In the genomic region with DNA sequence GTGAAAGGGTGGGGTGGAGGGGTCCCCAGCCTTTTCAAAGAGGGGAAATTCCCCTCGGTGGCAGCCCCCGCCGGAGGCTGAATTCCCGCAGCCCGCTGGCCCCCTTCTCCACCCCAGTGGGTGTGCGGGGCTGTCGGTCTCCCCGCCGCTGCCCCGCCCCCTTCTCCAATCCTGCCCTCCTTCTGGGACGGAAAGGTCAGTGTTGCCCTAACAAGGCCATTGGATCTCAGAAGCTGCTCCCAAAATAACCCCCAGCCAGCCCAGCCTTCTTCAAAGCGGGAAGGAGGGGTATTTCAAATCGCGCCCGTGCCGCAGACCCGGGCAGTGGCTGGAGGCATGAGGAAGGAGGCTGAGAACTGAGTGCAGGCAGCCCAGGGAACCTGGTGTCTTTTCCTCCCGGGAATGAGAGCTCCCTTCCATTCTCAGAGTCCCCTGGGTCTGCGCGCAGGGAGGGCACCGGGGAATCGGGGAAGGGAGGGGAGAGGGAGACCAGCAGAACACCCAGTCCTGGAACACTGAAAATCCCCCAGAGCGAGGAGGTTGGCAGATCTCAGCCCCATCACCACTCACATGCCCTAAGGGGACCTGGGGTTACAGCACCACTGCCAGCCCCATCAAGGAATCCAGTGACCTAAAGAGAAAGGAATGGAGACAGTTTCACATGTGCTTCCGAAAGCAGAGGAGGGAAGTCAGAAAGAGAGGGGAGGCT, we compare ENCODE assay signal across 9 cellular contexts. TPM values are rescaled to one million over a fixed set of nuclear protein-coding genes. Genes with fewer than 3 reads are reported as not detected.
A peak's percentile ranks its signal among the peaks of the same experiment; 100 is the strongest.
DNase-seq lines count a peak whose midpoint lies in the region; ATAC-seq, FAIRE-seq and TF ChIP-seq lines count a peak whose summit lies in the region.
"Had no signal": no experiment of that assay in that cellular context is flagged by ENCODE, and none has a peak within 500 bp of the region (broad histone marks: within the 10 kb centered on the region; RNA-seq: fewer than 3 reads in every experiment).

A gene (minus strand): TSS at position 135 of the 709 bp plus-strand sequence. CDS start 483 bp downstream, outside the sequence.

- peak within 1 kb of the TSS; percentile 87 to 96 for H4K8ac ChIP-seq in IMR-90 (ENCODE audit: low read depth in 2 of 2, low read length in 2 of 2)

- TF ChIP-seq POLR2A in IMR-90 (IDR thresholded peaks at IDR 0.05; ENCODE audit: low read depth, low read length): no peak

- H3K27ac ChIP-seq in IMR-90 (ENCODE audit: insufficient read depth, low read length) (peak within 1 kb of the TSS; percentile 83), small intestine (ENCODE audit: low read depth in 1 of 2, low read length in 1 of 2) (peak within 1 kb of the TSS in 1 of 2 donors; percentile 57)

- H2AK9ac ChIP-seq in IMR-90 (replicated peaks; ENCODE audit: low read depth, low read length, poor library complexity): peak within 1 kb of the TSS; percentile 92

- ATAC-seq in IMR-90 (ENCODE audit: low read depth): peak; percentile 82
- ATAC-seq in HG03442 (IDR thresholded peaks at IDR 0.05; ENCODE audit: unreplicated experiment): no peak
- ATAC-seq in HG03460 (IDR thresholded peaks at IDR 0.05; ENCODE audit: unreplicated experiment): no peak
- ATAC-seq in activated CD4-positive, alpha-beta T cell treated with anti-CD3 and anti-CD28 coated beads for 36 hours: no peak

- peak within 1 kb of the TSS; percentile 57 for H3K4me2 ChIP-seq in IMR-90 (ENCODE audit: low read depth, low read length)

- H3K36me3 ChIP-seq in IMR-90 (ENCODE audit: control insufficient read depth, insufficient read depth, low read length) (no peaks in the 10 kb centered on the region), small intestine (ENCODE audit: control insufficient read depth in 2 of 2, insufficient read depth in 2 of 2, low read length in 2 of 2) (no peaks in the 10 kb centered on the region)

- H3K14ac ChIP-seq in IMR-90 (replicated peaks; ENCODE audit: low read depth, low read length): peak within 1 kb of the TSS; percentile 98

- H3K4me1 ChIP-seq in IMR-90 (ENCODE audit: control insufficient read depth, insufficient read depth, low read length): peaks cover 13% of the 10 kb centered on the region
- H3K4me1 ChIP-seq in small intestine (ENCODE audit: control insufficient read depth in 2 of 2, insufficient read depth in 1 of 2, low read depth in 1 of 2, low read length in 1 of 2): no peaks in the 10 kb centered on the region

- peak within 1 kb of the TSS; percentile 70 for H3K18ac ChIP-seq in IMR-90 (ENCODE audit: low read depth, low read length)

- H3K79me1 ChIP-seq in IMR-90 (ENCODE audit: low read depth in 1 of 2, low read length in 2 of 2): peaks cover 0 to 16% of the 10 kb centered on the region in 2 experiments; a peak in 1 of 4 replicates

- H4K20me1 ChIP-seq in IMR-90 (ENCODE audit: insufficient read depth, low read length): no peaks in the 10 kb centered on the region

- H3K9ac ChIP-seq in IMR-90 (ENCODE audit: low read depth, low read length): peak within 1 kb of the TSS; percentile 54

- H4K5ac ChIP-seq in IMR-90 (ENCODE audit: low read depth, low read length): peak within 1 kb of the TSS; percentile 67

- peak within 1 kb of the TSS; percentile 98 for H3K4ac ChIP-seq in IMR-90 (ENCODE audit: low read depth, low read length)

- H3K56ac ChIP-seq in IMR-90 (ENCODE audit: extremely low read depth, insufficient read depth, low read length): peak within 1 kb of the TSS; percentile 91

- DNase-seq in IMR-90: peak; percentile 67
- DNase-seq in astrocyte of the cerebellum (ENCODE audit: low read depth): peak; percentile 50
- DNase-seq in small intestine: no peak
- no peak for DNase-seq in activated gamma-delta T cell (lab: John Stamatoyannopoulos, UW)
- no peak for DNase-seq in activated CD4-positive, alpha-beta T cell treated with anti-CD3 and anti-CD28 coated beads for 36 hours

- no peaks in the 10 kb centered on the region for H3K9me3 ChIP-seq in IMR-90 (ENCODE audit: control insufficient read depth, insufficient read depth, low read length)
- no peaks in the 10 kb centered on the region for H3K9me3 ChIP-seq in iPS-18c (ENCODE audit: control insufficient read depth, insufficient read depth, low read length)
- no peaks in the 10 kb centered on the region for H3K9me3 ChIP-seq in small intestine (ENCODE audit: control insufficient read depth, low read depth)

- peaks cover 42% of the 10 kb centered on the region for H3K27me3 Mint-ChIP-seq in activated CD4-positive, alpha-beta T cell treated with anti-CD3 and anti-CD28 coated beads for 36 hours

- peak within 1 kb of the TSS; percentile 97 for H3K23ac ChIP-seq in IMR-90 (ENCODE audit: low read depth, low read length)

- BruUV-seq in IMR-90 (replicated peaks; lab: Mats Ljungman, UMichigan): no TSS peak

- dilution Hi-C loops in IMR-90 (cut with HindIII; ENCODE audit: low sequenced_read_pairs, unreplicated experiment): no loop called here

- H2AK5ac ChIP-seq in IMR-90 (ENCODE audit: low read depth, low read length): peak within 1 kb of the TSS; percentile 91

- H3K9me1 ChIP-seq in IMR-90 (ENCODE audit: insufficient read depth, low read length): peaks cover 15% of the 10 kb centered on the region

- POLR2A ChIA-PET in IMR-90 (lab: Charles Lee; ENCODE audit: unreplicated experiment): interaction anchor here (0.6 to 1.2 kb wide), 3 partner anchors 8 to 70 kb away, joined by 3 to 5 read pairs (median 4); no protein-coding TSS in a partner anchor
- POLR2A ChIA-PET in activated CD4-positive, alpha-beta T cell treated with anti-CD3 and anti-CD28 coated beads for 36 hours (lab: Charles Lee): interaction anchor here (0.5 to 0.6 kb wide), 2 partner anchors 9 to 732 kb away, joined by 3 read pairs; no protein-coding TSS in a partner anchor

- peak within 1 kb of the TSS; percentile 100; the same call in 2 of the 3 replicates for H2BK15ac ChIP-seq in IMR-90 (ENCODE audit: low read depth, low read length)

- H2BK5ac ChIP-seq in IMR-90 (ENCODE audit: low read depth, low read length, poor library complexity, severe bottlenecking): peak within 1 kb of the TSS; percentile 90

- H3K4me3 Mint-ChIP-seq in activated CD4-positive, alpha-beta T cell treated with anti-CD3 and anti-CD28 coated beads for 36 hours: no peak within 1 kb of the TSS

- peaks cover 4% of the 10 kb centered on the region for H3K4me1 Mint-ChIP-seq in activated CD4-positive, alpha-beta T cell treated with anti-CD3 and anti-CD28 coated beads for 36 hours

- H2BK20ac ChIP-seq in IMR-90 (ENCODE audit: low read depth, low read length): peak within 1 kb of the TSS; percentile 98

- FAIRE-seq in small intestine (lab: Jason Lieb, UNC): no peak
- FAIRE-seq: TTC549 had no signal

- peak within 1 kb of the TSS; percentile 90 for H2AFZ ChIP-seq in IMR-90 (replicated peaks; ENCODE audit: low read length, poor library complexity)

- CTCF ChIA-PET in IMR-90 (lab: Yijun Ruan, JAX): interaction anchor here (0.6 to 5.6 kb wide), 3 partner anchors 9 to 642 kb away, joined by 3 to 67 read pairs (median 3); no protein-coding TSS in a partner anchor
- CTCF ChIA-PET in activated CD4-positive, alpha-beta T cell treated with anti-CD3 and anti-CD28 coated beads for 36 hours (lab: Charles Lee): interaction anchor here (1.0 to 5.7 kb wide), 2 partner anchors 10 to 69 kb away, joined by 3 to 166 read pairs; no protein-coding TSS in a partner anchor

- no peaks in the 10 kb centered on the region for H3K9me3 Mint-ChIP-seq in activated CD4-positive, alpha-beta T cell treated with anti-CD3 and anti-CD28 coated beads for 36 hours (ENCODE audit: low read depth)

- H3K27me3 ChIP-seq in IMR-90 (ENCODE audit: control insufficient read depth, insufficient read depth, low read length) (no peaks in the 10 kb centered on the region), small intestine (ENCODE audit: control insufficient read depth in 2 of 2, insufficient read depth in 2 of 2, low read length in 2 of 2) (peaks cover 0 to 3% of the 10 kb centered on the region in 2 donors)

- H3K27ac Mint-ChIP-seq in activated CD4-positive, alpha-beta T cell treated with anti-CD3 and anti-CD28 coated beads for 36 hours: no peak within 1 kb of the TSS

- TF ChIP-seq CTCF in IMR-90 (conservative IDR thresholded peaks at IDR 0.05; ENCODE audit: low read depth, low read length) (no peak), astrocyte of the cerebellum (IDR thresholded peaks at IDR 0.05; ENCODE audit: low read depth, low read length, missing control alignments) (no peak)

- peak within 1 kb of the TSS; percentile 22 for H3K4me3 ChIP-seq in IMR-90 (ENCODE audit: insufficient read depth, low read depth, low read length)
- H3K4me3 ChIP-seq in astrocyte of the cerebellum (ENCODE audit: low read depth, low read length): peak within 1 kb of the TSS; percentile 42
- peak within 1 kb of the TSS; percentile 49 for H3K4me3 ChIP-seq in iPS-18c (ENCODE audit: insufficient read depth, low read depth, low read length)
- peak within 1 kb of the TSS; percentile 29 to 51 for H3K4me3 ChIP-seq in small intestine (ENCODE audit: low read depth in 1 of 2, low read length in 2 of 2)

- in situ Hi-C loops in IMR-90 (cut with MboI; ENCODE audit: low sequenced_read_pairs): loop anchor here (5.0 kb wide), 1 partner anchor 70 kb away; no protein-coding TSS in a partner anchor
- in situ Hi-C loops in astrocyte of the cerebellum (cut with HindIII; ENCODE audit: low sequenced_read_pairs): no loop called here

- intact Hi-C loops in IMR-90 (cut with micrococcal nuclease): no loop called here
- intact Hi-C loops in activated CD4-positive, alpha-beta T cell treated with anti-CD3 and anti-CD28 coated beads for 36 hours (cut with DNase I, micrococcal nuclease): no loop called here

- H3K36me3 Mint-ChIP-seq in activated CD4-positive, alpha-beta T cell treated with anti-CD3 and anti-CD28 coated beads for 36 hours (ENCODE audit: low read depth): no peaks in the 10 kb centered on the region

- H4K91ac ChIP-seq in IMR-90 (ENCODE audit: insufficient read depth, low read depth, low read length): peak within 1 kb of the TSS; percentile 96

- WGBS in IMR-90 (ENCODE audit: extremely low coverage in 2 of 2, insufficient read length in 1 of 2), 2 experiments: no CpG with 5 or more reads among the region's 24 CpGs
- WGBS in small intestine, 3 donors: 6 to 13% (median 6%) methylated on average over 19 to 24 of the region's 24 CpGs

- H2BK120ac ChIP-seq in IMR-90 (ENCODE audit: low read depth, low read length): peak within 1 kb of the TSS; percentile 98

- TF ChIP-seq RAD21 in IMR-90 (IDR thresholded peaks at IDR 0.05; ENCODE audit: low read length): no peak

TF ChIP-seq in IMR-90, 13 proteins besides CTCF, POLR2A, EP300 and RAD21 (continues in another document):
- TF ChIP-seq MXI1 (IDR thresholded peaks at IDR 0.05; ENCODE audit: borderline replicate concordance, low read depth, low read length) (peak; percentile 66; the same call in 1 of the 2 replicates), RCOR1 (IDR thresholded peaks at IDR 0.05; ENCODE audit: insufficient replicate concordance, low read length) (no peak), MAZ (IDR thresholded peaks at IDR 0.05; ENCODE audit: borderline replicate concordance, low read depth, low read length) (0 out of 2 replicates have a peak, but pooled peaks have one; percentile 23)

RNA-seq across cellular contexts. Expression of the gene that starts here (rescaled TPM):
- total RNA-seq in IMR-90 (2012; rRNA removed): 0.54 and 0.83 TPM in 2 replicates
- polyA plus RNA-seq in IMR-90 (2012; rRNA removed) (0.44 TPM in 2 replicates), small intestine (1 to 10 TPM in 1 of 3 donors, under 1 TPM in 2; 0.22 to 3.6 (median 0.81) TPM)
- polyA plus RNA-seq in IMR-90 (2012; cell fraction: cytosol; rRNA removed): 0.31 and 0.60 TPM in 2 replicates
- polyA plus RNA-seq in IMR-90 (2012; cell fraction: nucleus; rRNA removed; ENCODE audit: low replicate concordance): 0.40 and 0.71 TPM in 2 replicates
- under 1 TPM; 0.07 TPM for total RNA-seq in activated CD4-positive, alpha-beta T cell treated with anti-CD3 and anti-CD28 coated beads for 36 hours

Comparison
In these comparisons a context has a peak if more than half of its experiments do, and no peak if none do; other contexts are left out.
1. Peak in DNase-seq, ATAC-seq, H3K4me3 ChIP-seq, H3K27ac ChIP-seq, H3K9ac ChIP-seq and H3K4me2 ChIP-seq in IMR-90; RNA of the gene not detected or under 1 TPM.